In the genomic region with DNA sequence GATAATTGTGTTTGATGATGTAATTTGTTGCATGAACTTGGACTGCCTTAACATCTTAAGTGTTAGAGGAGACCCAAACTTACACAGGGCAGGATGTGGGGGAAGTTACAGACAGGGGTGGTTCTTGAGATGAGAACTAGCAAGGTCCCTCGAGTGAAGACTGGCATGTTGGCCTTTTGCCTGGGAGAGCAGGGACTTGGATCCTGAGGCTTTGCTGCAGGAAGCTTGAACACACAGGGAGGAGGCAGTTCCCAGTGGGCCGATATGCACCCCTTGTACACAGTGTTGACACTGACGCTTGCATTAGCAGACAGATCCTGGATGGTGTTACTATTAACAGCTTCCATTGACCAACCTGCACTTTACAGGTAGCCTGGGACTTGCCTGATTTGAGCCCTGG, we compare ENCODE assay signal across 19 cellular contexts. TPM values are rescaled to one million over a fixed set of nuclear protein-coding genes. Genes with fewer than 3 reads are reported as not detected.
DNase-seq lines count a peak whose midpoint lies in the region; ATAC-seq and TF ChIP-seq lines count a peak whose summit lies in the region.
"Had no signal": no experiment of that assay in that cellular context is flagged by ENCODE, and none has a peak within 500 bp of the region (broad histone marks: within the 10 kb centered on the region; RNA-seq: fewer than 3 reads in every experiment).

No MANE protein-coding gene starts in this region.

- intact Hi-C loops in adrenal gland (cut with DNase I): no loop called here

- CTCF ChIA-PET in activated CD8-positive, alpha-beta T cell treated with anti-CD3 and anti-CD28 coated beads, Interleukin-2, amount 10 ng/mL, durations not matched to agents 7 days and 5 days (lab: Charles Lee): interaction anchor here (2.6 kb wide), 1 partner anchor 32 kb away, joined by 9 read pairs; no protein-coding TSS in a partner anchor

- peaks cover 44% of the 10 kb centered on the region for H3K4me1 Mint-ChIP-seq in activated naive CD4-positive, alpha-beta T cell treated with anti-CD3 and anti-CD28 coated beads, Interleukin-2, amount 50 U/mL, for 24 hours
- H3K4me1 Mint-ChIP-seq in activated CD8-positive, alpha-beta T cell treated with anti-CD3 and anti-CD28 coated beads, Interleukin-2, amount 10 ng/mL, durations not matched to agents 7 days and 5 days (ENCODE audit: low read depth): peaks cover 34% of the 10 kb centered on the region
- H3K4me1 Mint-ChIP-seq in immature natural killer cell: peaks cover 24 to 25% of the 10 kb centered on the region in 2 donors

- H3K4me1 ChIP-seq in adrenal gland (replicated peaks in 1 of 2) (no peaks in the 10 kb centered on the region), HAP-1 (no peaks in the 10 kb centered on the region)
- H3K4me1 ChIP-seq: upper lobe of left lung had no signal

- no peak overlapping the region for H3K27ac Mint-ChIP-seq in activated naive CD4-positive, alpha-beta T cell treated with anti-CD3 and anti-CD28 coated beads, Interleukin-2, amount 50 U/mL, for 24 hours
- peak overlapping the region; percentile 76 for H3K27ac Mint-ChIP-seq in activated CD8-positive, alpha-beta T cell treated with anti-CD3 and anti-CD28 coated beads, Interleukin-2, amount 10 ng/mL, durations not matched to agents 7 days and 5 days
- H3K27ac Mint-ChIP-seq in immature natural killer cell: peak overlapping the region in 3 of 6 donors; percentile 2 to 35 (median 11)

- H3K36me3 ChIP-seq in adrenal gland (replicated peaks in 1 of 2) (no peaks in the 10 kb centered on the region), HAP-1 (replicated peaks) (no peaks in the 10 kb centered on the region)
- H3K36me3 ChIP-seq: upper lobe of left lung had no signal

- peaks cover 4% of the 10 kb centered on the region for H3K36me3 Mint-ChIP-seq in activated naive CD4-positive, alpha-beta T cell treated with anti-CD3 and anti-CD28 coated beads, Interleukin-2, amount 50 U/mL, for 24 hours
- no peaks in the 10 kb centered on the region for H3K36me3 Mint-ChIP-seq in activated CD8-positive, alpha-beta T cell treated with anti-CD3 and anti-CD28 coated beads, Interleukin-2, amount 10 ng/mL, durations not matched to agents 7 days and 5 days (ENCODE audit: low read depth)
- no peaks in the 10 kb centered on the region for H3K36me3 Mint-ChIP-seq in immature natural killer cell

- ATAC-seq in activated CD8-positive, alpha-beta T cell treated with anti-CD3 and anti-CD28 coated beads, Interleukin-2, amount 10 ng/mL, durations not matched to agents 7 days and 5 days: peak; percentile 73
- ATAC-seq in HG02678 (IDR thresholded peaks at IDR 0.05; ENCODE audit: unreplicated experiment): no peak
- ATAC-seq: esophagus mucosa, left ventricle myocardium superior had no signal

- DNase-seq in activated naive CD4-positive, alpha-beta T cell treated with anti-CD3 and anti-CD28 coated beads, Interleukin-2, amount 50 U/mL, for 16 hours: no peak
- DNase-seq in activated CD8-positive, alpha-beta T cell treated with anti-CD3 and anti-CD28 coated beads, Interleukin-2, amount 10 ng/mL, durations not matched to agents 7 days and 5 days: peak; percentile 56
- DNase-seq in immature natural killer cell (peak in 1 of 3 donors; percentile 17), adrenal gland (no peak), HAP-1 (ENCODE audit: low spot score in 2 of 2) (no peak), NCI-H510A (lab: John Stamatoyannopoulos, UW) (no peak)
- DNase-seq: activated CD8-positive, alpha-beta memory T cell treated with anti-CD3 and anti-CD28 coated beads for 24 hours; COR-L47; dorsolateral prefrontal cortex; left ventricle myocardium superior; NCI-H1694; NCI-H226; occipital lobe; upper lobe of left lung had no signal

- no peaks in the 10 kb centered on the region for H3K27me3 ChIP-seq in adrenal gland
- H3K27me3 ChIP-seq in HAP-1 (ENCODE audit: low read depth): no peaks in the 10 kb centered on the region
- H3K27me3 ChIP-seq: dorsolateral prefrontal cortex, upper lobe of left lung had no signal

- no peak overlapping the region for H3K27ac ChIP-seq in adrenal gland
- H3K27ac ChIP-seq: dorsolateral prefrontal cortex, upper lobe of left lung had no signal

- no peak for TF ChIP-seq POLR2A in adrenal gland (IDR thresholded peaks at IDR 0.05)

- H3K4me3 ChIP-seq in adrenal gland (no peak overlapping the region), HAP-1 (no peak overlapping the region)
- H3K4me3 ChIP-seq: dorsolateral prefrontal cortex, upper lobe of left lung had no signal

- POLR2A ChIA-PET in activated CD8-positive, alpha-beta T cell treated with anti-CD3 and anti-CD28 coated beads, Interleukin-2, amount 10 ng/mL, durations not matched to agents 7 days and 5 days (lab: Charles Lee): no interaction called here

- H3K27me3 Mint-ChIP-seq in activated naive CD4-positive, alpha-beta T cell treated with anti-CD3 and anti-CD28 coated beads, Interleukin-2, amount 50 U/mL, for 24 hours: no peaks in the 10 kb centered on the region
- peaks cover 6% of the 10 kb centered on the region for H3K27me3 Mint-ChIP-seq in activated CD8-positive, alpha-beta T cell treated with anti-CD3 and anti-CD28 coated beads, Interleukin-2, amount 10 ng/mL, durations not matched to agents 7 days and 5 days (ENCODE audit: low read depth)
- peaks cover 1 to 7% (median 3%) of the 10 kb centered on the region in 3 donors for H3K27me3 Mint-ChIP-seq in immature natural killer cell (ENCODE audit: low read depth in 3 of 3)

- TF ChIP-seq CTCF in adrenal gland (IDR thresholded peaks at IDR 0.05): no peak

- no peaks in the 10 kb centered on the region for H3K9me3 ChIP-seq in adrenal gland (replicated peaks in 1 of 3)
- H3K9me3 ChIP-seq in HAP-1: no peaks in the 10 kb centered on the region
- H3K9me3 ChIP-seq: upper lobe of left lung had no signal

- H3K9me3 Mint-ChIP-seq in activated naive CD4-positive, alpha-beta T cell treated with anti-CD3 and anti-CD28 coated beads, Interleukin-2, amount 50 U/mL, for 24 hours: no peaks in the 10 kb centered on the region
- no peaks in the 10 kb centered on the region for H3K9me3 Mint-ChIP-seq in activated CD8-positive, alpha-beta T cell treated with anti-CD3 and anti-CD28 coated beads, Interleukin-2, amount 10 ng/mL, durations not matched to agents 7 days and 5 days (ENCODE audit: insufficient read depth)
- H3K9me3 Mint-ChIP-seq in immature natural killer cell: no peaks in the 10 kb centered on the region

- in situ Hi-C loops in HAP-1 (cut with MboI; ENCODE audit: low sequenced_read_pairs): loop anchor here (25.0 kb wide), 1 partner anchor 1371 kb away; a partner anchor contains a TSS

- H3K4me3 Mint-ChIP-seq in activated naive CD4-positive, alpha-beta T cell treated with anti-CD3 and anti-CD28 coated beads, Interleukin-2, amount 50 U/mL, for 24 hours: peak overlapping the region; percentile 28
- peak overlapping the region; percentile 63 for H3K4me3 Mint-ChIP-seq in activated CD8-positive, alpha-beta T cell treated with anti-CD3 and anti-CD28 coated beads, Interleukin-2, amount 10 ng/mL, durations not matched to agents 7 days and 5 days
- peak overlapping the region; percentile 23 to 80 (median 72) for H3K4me3 Mint-ChIP-seq in immature natural killer cell

- WGBS in adrenal gland, 4 donors: 22 to 61% (median 58%) methylated on average over 1 to 3 of the region's 3 CpGs

RNA-seq across cellular contexts. Expression of a gene that starts 47.5 kb away (rescaled TPM):
- not detected for total RNA-seq in activated CD8-positive, alpha-beta T cell treated with anti-CD3 and anti-CD28 coated beads, Interleukin-2, amount 10 ng/mL, durations not matched to agents 7 days and 5 days
- not detected for polyA plus RNA-seq in immature natural killer cell
- total RNA-seq in adrenal gland: under 1 TPM in 1 of 8 donors, not detected in 7; 0.37 TPM
- not detected for polyA plus RNA-seq in adrenal gland
- total RNA-seq: Daoy, esophagus mucosa, left ventricle myocardium superior, MCF 10A, occipital lobe had no signal
